15 cellular contexts compared by ENCODE assay signal in genomic region chr11:128047026-128047425, GRCh38.
DNase-seq lines count a peak whose midpoint lies in the region; ATAC-seq and TF ChIP-seq lines count a peak whose summit lies in the region.
"Had no signal": no experiment of that assay in that cellular context is flagged by ENCODE, and none has a peak within 500 bp of the region (broad histone marks: within the 10 kb centered on the region; RNA-seq: fewer than 3 reads in every experiment).

No MANE protein-coding gene starts in this region.

- no peak overlapping the region for H2BK120ac ChIP-seq in IMR-90 (ENCODE audit: low read depth, low read length)

- H2AFZ ChIP-seq in IMR-90 (replicated peaks; ENCODE audit: low read length, poor library complexity): no peak overlapping the region

- in situ Hi-C loops in IMR-90 (cut with MboI; ENCODE audit: low sequenced_read_pairs): loop anchor here (25.0 kb wide), 4 partner anchors 365 to 1610 kb away; no protein-coding TSS in a partner anchor

- H3K9me3 Mint-ChIP-seq in activated CD4-positive, alpha-beta T cell treated with anti-CD3 and anti-CD28 coated beads, Interleukin-2, amount 10 ng/mL, durations not matched to agents 24 days and 14 days: peaks cover 8% of the 10 kb centered on the region
- H3K9me3 Mint-ChIP-seq in activated CD4-positive, alpha-beta T cell treated with anti-CD3 and anti-CD28 coated beads for 36 hours (ENCODE audit: low read depth): peaks cover 8% of the 10 kb centered on the region
- H3K9me3 Mint-ChIP-seq in central memory CD8-positive, alpha-beta T cell: peaks cover 6% of the 10 kb centered on the region
- peaks cover 2% of the 10 kb centered on the region for H3K9me3 Mint-ChIP-seq in stimulated activated effector memory CD8-positive, alpha-beta T cell treated with anti-CD3 and anti-CD28 coated beads, Interleukin-12 subunit alpha, Interleukin-12 subunit beta, amount 100 ng/mL, for 72 hours

- intact Hi-C loops in activated CD4-positive, alpha-beta T cell treated with anti-CD3 and anti-CD28 coated beads, Interleukin-2, amount 10 ng/mL, durations not matched to agents 24 days and 14 days (cut with micrococcal nuclease): no loop called here
- intact Hi-C loops in activated CD4-positive, alpha-beta T cell treated with anti-CD3 and anti-CD28 coated beads for 36 hours (cut with DNase I, micrococcal nuclease): no loop called here
- intact Hi-C loops in IMR-90 (cut with micrococcal nuclease): no loop called here

- ATAC-seq in activated CD4-positive, alpha-beta T cell treated with anti-CD3 and anti-CD28 coated beads for 36 hours: no peak
- ATAC-seq in IMR-90 (ENCODE audit: low read depth) (no peak), SK-N-SH treated with all-trans-retinoic acid at 6 μM for 48 hours (no peak)
- ATAC-seq in central memory CD8-positive, alpha-beta T cell (replicated peaks; ENCODE audit: extremely low read depth, poor library complexity, severe bottlenecking): no peak
- ATAC-seq in stimulated activated effector memory CD8-positive, alpha-beta T cell treated with anti-CD3 and anti-CD28 coated beads, Interleukin-12 subunit alpha, Interleukin-12 subunit beta, amount 100 ng/mL, for 72 hours: peak; percentile 52

- POLR2A ChIA-PET in activated CD4-positive, alpha-beta T cell treated with anti-CD3 and anti-CD28 coated beads for 36 hours (lab: Charles Lee): no interaction called here
- POLR2A ChIA-PET in IMR-90 (lab: Charles Lee; ENCODE audit: unreplicated experiment): no interaction called here

- no peak overlapping the region for H3K4me3 ChIP-seq in IMR-90 (ENCODE audit: insufficient read depth, low read depth, low read length)
- H3K4me3 ChIP-seq: BLaER1 had no signal

- H4K5ac ChIP-seq in IMR-90 (ENCODE audit: low read depth, low read length): no peak overlapping the region

- H4K91ac ChIP-seq in IMR-90 (ENCODE audit: insufficient read depth, low read depth, low read length): no peak overlapping the region

- no peak overlapping the region for H3K14ac ChIP-seq in IMR-90 (replicated peaks; ENCODE audit: low read depth, low read length)

- CTCF ChIA-PET in activated CD4-positive, alpha-beta T cell treated with anti-CD3 and anti-CD28 coated beads for 36 hours (lab: Charles Lee): interaction anchor here (0.7 to 2.1 kb wide), 7 partner anchors 11 to 240 kb away, joined by 3 to 6 read pairs (median 4); no protein-coding TSS in a partner anchor
- CTCF ChIA-PET in IMR-90 (lab: Yijun Ruan, JAX): no interaction called here

- no peak overlapping the region for H4K8ac ChIP-seq in IMR-90 (ENCODE audit: low read depth in 2 of 2, low read length in 2 of 2)

- H2BK5ac ChIP-seq in IMR-90 (ENCODE audit: low read depth, low read length, poor library complexity, severe bottlenecking): no peak overlapping the region

- no peak overlapping the region for H3K4me2 ChIP-seq in IMR-90 (ENCODE audit: low read depth, low read length)
- H3K4me2 ChIP-seq: BLaER1 had no signal

- H3K79me1 ChIP-seq in IMR-90 (ENCODE audit: low read depth in 1 of 2, low read length in 2 of 2): no peaks in the 10 kb centered on the region

- H3K18ac ChIP-seq in IMR-90 (ENCODE audit: low read depth, low read length): no peak overlapping the region

- no peak overlapping the region for H3K4me3 Mint-ChIP-seq in activated CD4-positive, alpha-beta T cell treated with anti-CD3 and anti-CD28 coated beads, Interleukin-2, amount 10 ng/mL, durations not matched to agents 24 days and 14 days
- H3K4me3 Mint-ChIP-seq in activated CD4-positive, alpha-beta T cell treated with anti-CD3 and anti-CD28 coated beads for 36 hours: no peak overlapping the region
- no peak overlapping the region for H3K4me3 Mint-ChIP-seq in central memory CD8-positive, alpha-beta T cell
- no peak overlapping the region for H3K4me3 Mint-ChIP-seq in stimulated activated effector memory CD8-positive, alpha-beta T cell treated with anti-CD3 and anti-CD28 coated beads, Interleukin-12 subunit alpha, Interleukin-12 subunit beta, amount 100 ng/mL, for 72 hours

- H3K56ac ChIP-seq in IMR-90 (ENCODE audit: extremely low read depth, insufficient read depth, low read length): no peak overlapping the region

- peaks cover 34% of the 10 kb centered on the region for H3K4me1 Mint-ChIP-seq in activated CD4-positive, alpha-beta T cell treated with anti-CD3 and anti-CD28 coated beads, Interleukin-2, amount 10 ng/mL, durations not matched to agents 24 days and 14 days
- peaks cover 49% of the 10 kb centered on the region for H3K4me1 Mint-ChIP-seq in activated CD4-positive, alpha-beta T cell treated with anti-CD3 and anti-CD28 coated beads for 36 hours
- peaks cover 74% of the 10 kb centered on the region for H3K4me1 Mint-ChIP-seq in central memory CD8-positive, alpha-beta T cell
- H3K4me1 Mint-ChIP-seq in stimulated activated effector memory CD8-positive, alpha-beta T cell treated with anti-CD3 and anti-CD28 coated beads, Interleukin-12 subunit alpha, Interleukin-12 subunit beta, amount 100 ng/mL, for 72 hours: peaks cover 69% of the 10 kb centered on the region

- H3K27ac ChIP-seq in IMR-90 (ENCODE audit: insufficient read depth, low read length): no peak overlapping the region
- H3K27ac ChIP-seq: BLaER1 had no signal

- H3K9me1 ChIP-seq in IMR-90 (ENCODE audit: insufficient read depth, low read length): no peaks in the 10 kb centered on the region

- no TSS peak for BruUV-seq in IMR-90 (replicated peaks; lab: Mats Ljungman, UMichigan)

- H2AK9ac ChIP-seq in IMR-90 (replicated peaks; ENCODE audit: low read depth, low read length, poor library complexity): no peak overlapping the region

- no peaks in the 10 kb centered on the region for H3K36me3 ChIP-seq in IMR-90 (ENCODE audit: control insufficient read depth, insufficient read depth, low read length)
- H3K36me3 ChIP-seq: BLaER1 had no signal

- TF ChIP-seq POLR2A in IMR-90 (IDR thresholded peaks at IDR 0.05; ENCODE audit: low read depth, low read length): no peak

- H3K4ac ChIP-seq in IMR-90 (ENCODE audit: low read depth, low read length): no peak overlapping the region

- TF ChIP-seq RAD21 in IMR-90 (IDR thresholded peaks at IDR 0.05; ENCODE audit: low read length): no peak

- H3K27ac Mint-ChIP-seq in activated CD4-positive, alpha-beta T cell treated with anti-CD3 and anti-CD28 coated beads, Interleukin-2, amount 10 ng/mL, durations not matched to agents 24 days and 14 days: peak overlapping the region; percentile 11
- no peak overlapping the region for H3K27ac Mint-ChIP-seq in activated CD4-positive, alpha-beta T cell treated with anti-CD3 and anti-CD28 coated beads for 36 hours
- H3K27ac Mint-ChIP-seq in central memory CD8-positive, alpha-beta T cell (ENCODE audit: low read depth): peak overlapping the region; percentile 82
- H3K27ac Mint-ChIP-seq in stimulated activated effector memory CD8-positive, alpha-beta T cell treated with anti-CD3 and anti-CD28 coated beads, Interleukin-12 subunit alpha, Interleukin-12 subunit beta, amount 100 ng/mL, for 72 hours: no peak overlapping the region

- H3K27me3 Mint-ChIP-seq in activated CD4-positive, alpha-beta T cell treated with anti-CD3 and anti-CD28 coated beads, Interleukin-2, amount 10 ng/mL, durations not matched to agents 24 days and 14 days: no peaks in the 10 kb centered on the region
- no peaks in the 10 kb centered on the region for H3K27me3 Mint-ChIP-seq in activated CD4-positive, alpha-beta T cell treated with anti-CD3 and anti-CD28 coated beads for 36 hours
- H3K27me3 Mint-ChIP-seq in central memory CD8-positive, alpha-beta T cell: no peaks in the 10 kb centered on the region

- no peaks in the 10 kb centered on the region for H3K36me3 Mint-ChIP-seq in activated CD4-positive, alpha-beta T cell treated with anti-CD3 and anti-CD28 coated beads, Interleukin-2, amount 10 ng/mL, durations not matched to agents 24 days and 14 days (ENCODE audit: low read depth)
- H3K36me3 Mint-ChIP-seq in activated CD4-positive, alpha-beta T cell treated with anti-CD3 and anti-CD28 coated beads for 36 hours (ENCODE audit: low read depth): peaks cover 8% of the 10 kb centered on the region
- peaks cover 4% of the 10 kb centered on the region for H3K36me3 Mint-ChIP-seq in central memory CD8-positive, alpha-beta T cell (ENCODE audit: insufficient read depth)
- peaks cover 6% of the 10 kb centered on the region for H3K36me3 Mint-ChIP-seq in stimulated activated effector memory CD8-positive, alpha-beta T cell treated with anti-CD3 and anti-CD28 coated beads, Interleukin-12 subunit alpha, Interleukin-12 subunit beta, amount 100 ng/mL, for 72 hours

- no peak overlapping the region for H3K23ac ChIP-seq in IMR-90 (ENCODE audit: low read depth, low read length)

- H3K9ac ChIP-seq in IMR-90 (ENCODE audit: low read depth, low read length): no peak overlapping the region
- H3K9ac ChIP-seq: BLaER1 had no signal

- TF ChIP-seq CTCF in IMR-90 (conservative IDR thresholded peaks at IDR 0.05; ENCODE audit: low read depth, low read length): no peak

- no peaks in the 10 kb centered on the region for H3K27me3 ChIP-seq in IMR-90 (ENCODE audit: control insufficient read depth, insufficient read depth, low read length)
- H3K27me3 ChIP-seq: BLaER1 had no signal

- H4K20me1 ChIP-seq in IMR-90 (ENCODE audit: insufficient read depth, low read length): no peaks in the 10 kb centered on the region
- H4K20me1 ChIP-seq: BLaER1 had no signal

- H2BK20ac ChIP-seq in IMR-90 (ENCODE audit: low read depth, low read length): no peak overlapping the region

- H3K4me1 ChIP-seq in IMR-90 (ENCODE audit: control insufficient read depth, insufficient read depth, low read length): no peaks in the 10 kb centered on the region
- H3K4me1 ChIP-seq: Caco-2 had no signal

- WGBS in IMR-90 (ENCODE audit: extremely low coverage in 2 of 2, insufficient read length in 1 of 2), 2 experiments: 43% methylated on average over 2 of the region's 4 CpGs; no CpG with 5 or more reads in 1 of the 2 experiments

- no peaks in the 10 kb centered on the region for H3K9me3 ChIP-seq in IMR-90 (ENCODE audit: control insufficient read depth, insufficient read depth, low read length)
- H3K9me3 ChIP-seq: Caco-2 had no signal

- DNase-seq in activated CD4-positive, alpha-beta T cell treated with anti-CD3 and anti-CD28 coated beads, Interleukin-2, amount 10 ng/mL, durations not matched to agents 24 days and 14 days: no peak
- DNase-seq in activated CD4-positive, alpha-beta T cell treated with anti-CD3 and anti-CD28 coated beads for 36 hours: no peak
- peak; percentile 7 for DNase-seq in IMR-90
- no peak for DNase-seq in central memory CD8-positive, alpha-beta T cell (ENCODE audit: low spot score in 2 of 2)
- DNase-seq in stimulated activated effector memory CD8-positive, alpha-beta T cell treated with anti-CD3 and anti-CD28 coated beads, Interleukin-12 subunit alpha, Interleukin-12 subunit beta, amount 100 ng/mL, for 72 hours (ENCODE audit: low spot score in 2 of 2): no peak
- no peak for DNase-seq in putamen (ENCODE audit: low spot score)
- DNase-seq: 8988T; AML-193; Caco-2; CD8-positive, alpha-beta memory T cell; DMS53; GF-D8; HCEC 1CT had no signal

- no peak overlapping the region for H2BK15ac ChIP-seq in IMR-90 (ENCODE audit: low read depth, low read length)

- no peak overlapping the region for H2AK5ac ChIP-seq in IMR-90 (ENCODE audit: low read depth, low read length)

- dilution Hi-C loops in IMR-90 (cut with HindIII; ENCODE audit: low sequenced_read_pairs, unreplicated experiment): no loop called here

TF ChIP-seq in IMR-90, 13 proteins besides CTCF, POLR2A, EP300 and RAD21 (continues in another document):
- TF ChIP-seq CHD1 (IDR thresholded peaks at IDR 0.05; ENCODE audit: low read depth, low read length): no peak

Comparison
In these comparisons a context has a peak if more than half of its experiments do, and no peak if none do; other contexts are left out.
1. H3K27ac Mint-ChIP-seq: peak in activated CD4-positive, alpha-beta T cell treated with anti-CD3 and anti-CD28 coated beads, Interleukin-2, amount 10 ng/mL, durations not matched to agents 24 days and 14 days (single experiment) and central memory CD8-positive, alpha-beta T cell (single experiment); none in activated CD4-positive, alpha-beta T cell treated with anti-CD3 and anti-CD28 coated beads for 36 hours (single experiment) and stimulated activated effector memory CD8-positive, alpha-beta T cell treated with anti-CD3 and anti-CD28 coated beads, Interleukin-12 subunit alpha, Interleukin-12 subunit beta, amount 100 ng/mL, for 72 hours (single experiment).